Comparison of ENCODE assay signal across 8 cellular contexts in genomic region chr12:10613334-10614055, GRCh38. TPM values are rescaled to one million over a fixed set of nuclear protein-coding genes. Genes with fewer than 3 reads are reported as not detected.
A peak's percentile ranks its signal among the peaks of the same experiment; 100 is the strongest.
DNase-seq lines count a peak whose midpoint lies in the region; ATAC-seq and TF ChIP-seq lines count a peak whose summit lies in the region.

TSS of gene MAGOHB (minus strand) at chr12:10613609. CDS start at chr12:10613532, 77 bp downstream.

- H3K4me1 ChIP-seq in thymus (ENCODE audit: control insufficient read depth, insufficient read depth, low read length): peaks cover 8% of the 10 kb centered on the region

- H3K9me3 ChIP-seq in SU-DHL-6 (ENCODE audit: insufficient read depth, low read length) (no peaks in the 10 kb centered on the region), thymus (ENCODE audit: control insufficient read depth) (peaks cover 1% of the 10 kb centered on the region)

- H3K27me3 ChIP-seq in SU-DHL-6 (ENCODE audit: low read length): no peaks in the 10 kb centered on the region
- H3K27me3 ChIP-seq in thymus (ENCODE audit: control insufficient read depth, insufficient read depth): no peaks in the 10 kb centered on the region

- TF ChIP-seq CTCF in SU-DHL-6 (IDR thresholded peaks at IDR 0.05; ENCODE audit: insufficient read depth, low read length, poor library complexity, severe bottlenecking): no peak
- no peak for TF ChIP-seq CTCF in osteocyte (IDR thresholded peaks at IDR 0.05)

- H3K4me3 ChIP-seq in SU-DHL-6 (ENCODE audit: insufficient read depth, low read length, poor library complexity, severe bottlenecking) (peak within 1 kb of the TSS; percentile 85), thymus (ENCODE audit: low read length) (peak within 1 kb of the TSS; percentile 94)

- H3K4me1 Mint-ChIP-seq in activated naive CD8-positive, alpha-beta T cell treated with anti-CD3 and anti-CD28 coated beads, Interleukin-2, amount 10 ng/mL, durations not matched to agents 7 days and 5 days: peaks cover 34% of the 10 kb centered on the region
- H3K4me1 Mint-ChIP-seq in osteocyte (ENCODE audit: unreplicated experiment): peaks cover 27% of the 10 kb centered on the region

- H2AFZ ChIP-seq in SU-DHL-6 (ENCODE audit: low read depth, low read length, severe bottlenecking): peak within 1 kb of the TSS; percentile 89

- WGBS in thymus: under 1% methylated on average over 46 of the region's 46 CpGs

- no peaks in the 10 kb centered on the region for H3F3A ChIP-seq in SU-DHL-6 (ENCODE audit: insufficient read depth)

- peaks cover 17% of the 10 kb centered on the region for H3K36me3 Mint-ChIP-seq in activated naive CD8-positive, alpha-beta T cell treated with anti-CD3 and anti-CD28 coated beads, Interleukin-2, amount 10 ng/mL, durations not matched to agents 7 days and 5 days
- H3K36me3 Mint-ChIP-seq in osteocyte (ENCODE audit: unreplicated experiment): peaks cover 15% of the 10 kb centered on the region

- H3K27ac ChIP-seq in SU-DHL-6 (ENCODE audit: low read depth, low read length) (peak within 1 kb of the TSS; percentile 48), thymus (ENCODE audit: low read depth) (peak within 1 kb of the TSS; percentile 93)

- H3K36me3 ChIP-seq in SU-DHL-6 (ENCODE audit: low read length) (no peaks in the 10 kb centered on the region), thymus (ENCODE audit: control insufficient read depth, insufficient read depth) (peaks cover 2% of the 10 kb centered on the region)

- no peaks in the 10 kb centered on the region for H4K20me1 ChIP-seq in SU-DHL-6 (ENCODE audit: low read depth, low read length)

- ATAC-seq in HG02678 (IDR thresholded peaks at IDR 0.05; ENCODE audit: unreplicated experiment): peak; percentile 96
- peak; percentile 98 for ATAC-seq in activated naive CD8-positive, alpha-beta T cell treated with anti-CD3 and anti-CD28 coated beads, Interleukin-2, amount 10 ng/mL, durations not matched to agents 7 days and 5 days (ENCODE audit: low read depth)

- H3K9ac ChIP-seq in SU-DHL-6 (ENCODE audit: low read length): peak within 1 kb of the TSS; percentile 81

- no peaks in the 10 kb centered on the region for H3K9me3 Mint-ChIP-seq in activated naive CD8-positive, alpha-beta T cell treated with anti-CD3 and anti-CD28 coated beads, Interleukin-2, amount 10 ng/mL, durations not matched to agents 7 days and 5 days
- no peaks in the 10 kb centered on the region for H3K9me3 Mint-ChIP-seq in osteocyte (ENCODE audit: unreplicated experiment)

- H3K79me2 ChIP-seq in SU-DHL-6 (ENCODE audit: insufficient read depth, low read length): peaks cover 14% of the 10 kb centered on the region

- H3K27ac Mint-ChIP-seq in activated naive CD8-positive, alpha-beta T cell treated with anti-CD3 and anti-CD28 coated beads, Interleukin-2, amount 10 ng/mL, durations not matched to agents 7 days and 5 days: peak within 1 kb of the TSS; percentile 99
- H3K27ac Mint-ChIP-seq in osteocyte (ENCODE audit: unreplicated experiment): peak within 1 kb of the TSS; percentile 99

- POLR2A ChIA-PET in activated naive CD8-positive, alpha-beta T cell treated with anti-CD3 and anti-CD28 coated beads, Interleukin-2, amount 10 ng/mL, durations not matched to agents 7 days and 5 days (lab: Charles Lee): interaction anchor here (0.5 to 2.5 kb wide), 10 partner anchors 10 to 558 kb away, joined by 3 to 8 read pairs (median 4); partner anchors contain the start of gene SMIM10L1

- no peaks in the 10 kb centered on the region for H3K9me2 ChIP-seq in SU-DHL-6 (replicated peaks; ENCODE audit: insufficient read depth, low read length)

- intact Hi-C loops in head of caudate nucleus (cut with DNase I): loop anchor here (10.0 kb wide), 1 partner anchor 111 kb away; the partner anchor contains the start of gene YBX3

- peak within 1 kb of the TSS; percentile 91 for H3K4me2 ChIP-seq in SU-DHL-6 (ENCODE audit: low read depth, low read length, poor library complexity, severe bottlenecking)

- peak; percentile 65 for TF ChIP-seq POLR2A in GM10847 (IDR thresholded peaks at IDR 0.05; ENCODE audit: extremely low read depth, insufficient read length)

- peak within 1 kb of the TSS; percentile 99 for H3K4me3 Mint-ChIP-seq in activated naive CD8-positive, alpha-beta T cell treated with anti-CD3 and anti-CD28 coated beads, Interleukin-2, amount 10 ng/mL, durations not matched to agents 7 days and 5 days
- peak within 1 kb of the TSS; percentile 96 for H3K4me3 Mint-ChIP-seq in osteocyte (ENCODE audit: unreplicated experiment)

- DNase-seq in NCI-H128 (lab: John Stamatoyannopoulos, UW; ENCODE audit: unreplicated experiment) (peak; percentile 97), head of caudate nucleus (peak; percentile 81 to 98 (median 94)), osteocyte (ENCODE audit: extremely low spot score, unreplicated experiment) (peak; percentile 99)
- DNase-seq in activated naive CD8-positive, alpha-beta T cell treated with anti-CD3 and anti-CD28 coated beads, Interleukin-2, amount 10 ng/mL, durations not matched to agents 7 days and 5 days: peak; percentile 100

- H3K27me3 Mint-ChIP-seq in activated naive CD8-positive, alpha-beta T cell treated with anti-CD3 and anti-CD28 coated beads, Interleukin-2, amount 10 ng/mL, durations not matched to agents 7 days and 5 days: no peaks in the 10 kb centered on the region
- H3K27me3 Mint-ChIP-seq in osteocyte (ENCODE audit: unreplicated experiment): no peaks in the 10 kb centered on the region

RNA-seq across cellular contexts. Expression of gene MAGOHB, which starts in this region (rescaled TPM):
- 10 to 100 TPM; 40.0 to 41.5 TPM for total RNA-seq in activated naive CD8-positive, alpha-beta T cell treated with anti-CD3 and anti-CD28 coated beads, Interleukin-2, amount 10 ng/mL, durations not matched to agents 7 days and 5 days
- total RNA-seq in osteocyte: 26.8 and 28.1 TPM in 2 replicates
- 38.4 TPM for polyA plus RNA-seq in thymus

Comparison
In these comparisons a context has a peak if more than half of its experiments do, and no peak if none do; other contexts are left out.
1. Peak in every context shown above with its lines: DNase-seq, ATAC-seq, H3K4me3 ChIP-seq and H3K27ac ChIP-seq.